In the genomic region with DNA sequence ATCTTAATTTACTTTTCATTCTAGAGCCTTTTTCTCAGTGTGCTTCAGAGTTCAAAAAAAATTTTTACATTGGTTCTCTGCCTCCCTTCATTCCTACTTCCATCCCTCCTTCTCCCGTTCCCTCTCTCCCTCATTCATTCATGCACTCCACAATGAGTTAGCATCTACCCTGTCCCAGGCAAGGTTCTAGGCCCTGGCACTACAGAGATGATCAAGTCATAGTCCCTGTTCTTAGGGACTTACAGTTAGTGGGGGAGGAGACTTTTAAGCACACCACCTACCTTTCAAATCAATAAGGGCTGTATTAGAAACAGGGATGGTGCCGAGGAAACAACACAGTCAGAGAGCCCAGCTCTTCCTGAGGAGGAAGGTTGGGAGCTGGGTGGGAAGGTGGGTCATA, we compare ENCODE assay signal across 11 cellular contexts. TPM values are rescaled to one million over a fixed set of nuclear protein-coding genes. Genes with fewer than 3 reads are reported as not detected.
DNase-seq lines count a peak whose midpoint lies in the region; ATAC-seq, FAIRE-seq and TF ChIP-seq lines count a peak whose summit lies in the region.
"Had no signal": no experiment of that assay in that cellular context is flagged by ENCODE, and none has a peak within 500 bp of the region (broad histone marks: within the 10 kb centered on the region; RNA-seq: fewer than 3 reads in every experiment).

No MANE protein-coding gene starts in this region.

- TF ChIP-seq CTCF in IMR-90 (conservative IDR thresholded peaks at IDR 0.05; ENCODE audit: low read depth, low read length) (no peak), thoracic aorta (IDR thresholded peaks at IDR 0.05) (no peak), HepG2 (CRISPR knock-in tag; IDR thresholded peaks at IDR 0.05) (no peak)

- peaks cover 87% of the 10 kb centered on the region for H3K4me1 Mint-ChIP-seq in activated T-cell treated with anti-CD3 and anti-CD28 coated beads, Interleukin-2, amount 50 U/mL, for 24 hours (ENCODE audit: low read depth)

- no peak overlapping the region for H3K14ac ChIP-seq in IMR-90 (replicated peaks; ENCODE audit: low read depth, low read length)

- no peak overlapping the region for H2BK20ac ChIP-seq in IMR-90 (ENCODE audit: low read depth, low read length)

- H3K27me3 ChIP-seq in IMR-90 (ENCODE audit: control insufficient read depth, insufficient read depth, low read length) = no peaks in the 10 kb centered on the region
- H3K27me3 ChIP-seq in duodenal mucosa (ENCODE audit: control insufficient read depth in 1 of 2, insufficient read depth in 2 of 2, low read length in 2 of 2) = no peaks in the 10 kb centered on the region
- no peaks in the 10 kb centered on the region for H3K27me3 ChIP-seq in thoracic aorta (replicated peaks; ENCODE audit: insufficient read depth)
- peaks cover 0 to 6% of the 10 kb centered on the region in 2 experiments; a peak in 2 of 5 replicates for H3K27me3 ChIP-seq in HepG2 (ENCODE audit: control insufficient read depth in 1 of 2, insufficient read depth in 2 of 2, low read length in 2 of 2)

- H2AK9ac ChIP-seq in IMR-90 (replicated peaks; ENCODE audit: low read depth, low read length, poor library complexity) = no peak overlapping the region

- no peak overlapping the region for H3K9ac ChIP-seq in IMR-90 (ENCODE audit: low read depth, low read length)
- H3K9ac ChIP-seq in duodenal mucosa (ENCODE audit: low read depth in 1 of 2, low read length in 2 of 2) = peak overlapping the region in 1 of 2 donors; percentile 21
- no peak overlapping the region for H3K9ac ChIP-seq in HepG2 (ENCODE audit: insufficient read depth, low read depth, low read length)

- no peaks in the 10 kb centered on the region for H3K36me3 ChIP-seq in IMR-90 (ENCODE audit: control insufficient read depth, insufficient read depth, low read length)
- H3K36me3 ChIP-seq in duodenal mucosa (ENCODE audit: control insufficient read depth in 1 of 2, insufficient read depth in 2 of 2, low read length in 2 of 2) = no peaks in the 10 kb centered on the region
- no peaks in the 10 kb centered on the region for H3K36me3 ChIP-seq in thoracic aorta
- H3K36me3 ChIP-seq in HepG2 (replicated peaks in 1 of 2; ENCODE audit: control insufficient read depth in 1 of 2, insufficient read depth in 2 of 2, low read length in 2 of 2) = no peaks in the 10 kb centered on the region

- no peak for DNase-seq in activated T-cell treated with anti-CD3 and anti-CD28 coated beads, Interleukin-2, amount 50 U/mL, for 24 hours
- DNase-seq in activated T-cell treated with anti-CD3 and anti-CD28 coated beads, Interleukin-2, amount 50 U/mL, for 48 hours = no peak
- DNase-seq in IMR-90 (no peak), thoracic aorta (ENCODE audit: low spot score) (no peak), HepG2 (ENCODE audit: low spot score) (no peak), GDM1 (lab: John Stamatoyannopoulos, UW) (no peak)
- DNase-seq: ACHN had no signal

- no peak for TF ChIP-seq POLR2A in IMR-90 (IDR thresholded peaks at IDR 0.05; ENCODE audit: low read depth, low read length)
- no peak for TF ChIP-seq POLR2A in HepG2 (IDR thresholded peaks at IDR 0.05; ENCODE audit: insufficient read depth in 1 of 2, low read depth in 2 of 2, low read length in 2 of 2)

- no peak for ATAC-seq in IMR-90 (ENCODE audit: low read depth)
- ATAC-seq in thoracic aorta (ENCODE audit: insufficient number of reproducible peaks, low FRiP score, low read depth) = no peak
- no peak for ATAC-seq in HepG2
- ATAC-seq in GM18909 (IDR thresholded peaks at IDR 0.05; ENCODE audit: poor library complexity, unreplicated experiment) = no peak

- H3K23ac ChIP-seq in IMR-90 (ENCODE audit: low read depth, low read length) = no peak overlapping the region

- no peak overlapping the region for H2AK5ac ChIP-seq in IMR-90 (ENCODE audit: low read depth, low read length)

- WGBS in IMR-90 (ENCODE audit: extremely low coverage in 2 of 2, insufficient read length in 1 of 2), 2 experiments = no CpG with 5 or more reads among the region's 2 CpGs
- WGBS in HepG2 (ENCODE audit: low lambda C conversion rate) = 31% methylated on average over 2 of the region's 2 CpGs

- H3K4me1 ChIP-seq in IMR-90 (ENCODE audit: control insufficient read depth, insufficient read depth, low read length) = peaks cover 7% of the 10 kb centered on the region
- H3K4me1 ChIP-seq in duodenal mucosa (ENCODE audit: control insufficient read depth in 1 of 2, insufficient read depth in 2 of 2, low read length in 2 of 2) = peaks cover 28 to 33% of the 10 kb centered on the region in 2 donors
- H3K4me1 ChIP-seq in thoracic aorta (ENCODE audit: control insufficient read depth in 1 of 2, low read depth in 2 of 2) = peaks cover 36 to 80% of the 10 kb centered on the region in 2 donors
- no peaks in the 10 kb centered on the region for H3K4me1 ChIP-seq in HepG2 (ENCODE audit: insufficient read depth, low read length)

- H3K4me3 ChIP-seq in IMR-90 (ENCODE audit: insufficient read depth, low read depth, low read length) (no peak overlapping the region), duodenal mucosa (ENCODE audit: low read depth in 1 of 2, low read length in 2 of 2) (peak overlapping the region in 1 of 2 donors; percentile 24), thoracic aorta (peak overlapping the region; percentile 22), HepG2 (replicated peaks in 1 of 3; ENCODE audit: insufficient read depth in 1 of 3, low read depth in 2 of 3, low read length in 3 of 3) (no peak overlapping the region)

- peak overlapping the region; percentile 58 for H3K4me3 Mint-ChIP-seq in activated T-cell treated with anti-CD3 and anti-CD28 coated beads, Interleukin-2, amount 50 U/mL, for 24 hours
- H3K4me3 Mint-ChIP-seq: brain had no signal

- in situ Hi-C loops in IMR-90 (cut with MboI; ENCODE audit: low sequenced_read_pairs) (no loop called here), HepG2 (cut with HindIII; ENCODE audit: extremely low pct_ligation_motif_present, low pct_unique_long_range_greater_than_20kb) (no loop called here)

- H3K4me2 ChIP-seq in IMR-90 (ENCODE audit: low read depth, low read length) (no peak overlapping the region), HepG2 (ENCODE audit: low read depth, low read length) (no peak overlapping the region)

- no peak overlapping the region for H3K27ac ChIP-seq in IMR-90 (ENCODE audit: insufficient read depth, low read length)
- H3K27ac ChIP-seq in duodenal mucosa (ENCODE audit: low read depth, low read length) = peak overlapping the region; percentile 54
- peak overlapping the region; percentile 33 to 49 for H3K27ac ChIP-seq in thoracic aorta
- no peak overlapping the region for H3K27ac ChIP-seq in HepG2 (ENCODE audit: extremely low read length, insufficient read depth, low read length)
- H3K27ac ChIP-seq: RWPE1 had no signal

- H3K9me1 ChIP-seq in IMR-90 (ENCODE audit: insufficient read depth, low read length) = peaks cover 14% of the 10 kb centered on the region

- no peaks in the 10 kb centered on the region for H3K79me2 ChIP-seq in HepG2 (ENCODE audit: insufficient read depth, low read length)

- no peak overlapping the region for H2BK5ac ChIP-seq in IMR-90 (ENCODE audit: low read depth, low read length, poor library complexity, severe bottlenecking)

- no peaks in the 10 kb centered on the region for H3K9me3 Mint-ChIP-seq in activated T-cell treated with anti-CD3 and anti-CD28 coated beads, Interleukin-2, amount 50 U/mL, for 24 hours

- CTCF ChIA-PET in IMR-90 (lab: Yijun Ruan, JAX) = interaction anchor here (0.6 kb wide), 2 partner anchors 12 to 117 kb away, joined by 3 to 6 read pairs; no protein-coding TSS in a partner anchor
- CTCF ChIA-PET in HepG2 (lab: Yijun Ruan, JAX; ENCODE audit: low intra/inter-chr PET ratio, low total read pairs) = no interaction called here

- no peaks in the 10 kb centered on the region for H3K9me3 ChIP-seq in IMR-90 (ENCODE audit: control insufficient read depth, insufficient read depth, low read length)
- no peaks in the 10 kb centered on the region for H3K9me3 ChIP-seq in duodenal mucosa (ENCODE audit: control insufficient read depth in 1 of 2, low read length in 2 of 2)
- no peaks in the 10 kb centered on the region for H3K9me3 ChIP-seq in thoracic aorta
- H3K9me3 ChIP-seq in HepG2 (ENCODE audit: low read length) = no peaks in the 10 kb centered on the region

- POLR2A ChIA-PET in IMR-90 (lab: Charles Lee; ENCODE audit: unreplicated experiment) = interaction anchor here (0.7 to 0.8 kb wide), 2 partner anchors 10 to 45 kb away, joined by 3 read pairs; no protein-coding TSS in a partner anchor
- POLR2A ChIA-PET in HepG2 (lab: Yijun Ruan, JAX) = no interaction called here

- peaks cover 22% of the 10 kb centered on the region; the same call in 1 of the 2 replicates for H4K20me1 ChIP-seq in IMR-90 (ENCODE audit: insufficient read depth, low read length)
- H4K20me1 ChIP-seq in HepG2 (ENCODE audit: insufficient read depth, low read length) = no peaks in the 10 kb centered on the region

- no peak overlapping the region for H2AFZ ChIP-seq in IMR-90 (replicated peaks; ENCODE audit: low read length, poor library complexity)
- no peak overlapping the region for H2AFZ ChIP-seq in HepG2 (ENCODE audit: low read length)

- no peak overlapping the region for H2BK15ac ChIP-seq in IMR-90 (ENCODE audit: low read depth, low read length)

- no peak overlapping the region for H3K56ac ChIP-seq in IMR-90 (ENCODE audit: extremely low read depth, insufficient read depth, low read length)

- H4K91ac ChIP-seq in IMR-90 (ENCODE audit: insufficient read depth, low read depth, low read length) = no peak overlapping the region

- H3K4ac ChIP-seq in IMR-90 (ENCODE audit: low read depth, low read length) = no peak overlapping the region

- intact Hi-C loops in IMR-90 (cut with micrococcal nuclease) = no loop called here
- intact Hi-C loops in HepG2 (cut with micrococcal nuclease; ENCODE audit: unreplicated experiment) = no loop called here

- H4K8ac ChIP-seq in IMR-90 (ENCODE audit: low read depth in 2 of 2, low read length in 2 of 2) = no peak overlapping the region

- no peak for TF ChIP-seq RAD21 in IMR-90 (IDR thresholded peaks at IDR 0.05; ENCODE audit: low read length)
- no peak for TF ChIP-seq RAD21 in HepG2 (CRISPR knock-in tag; IDR thresholded peaks at IDR 0.05)

- no peaks in the 10 kb centered on the region for H3K27me3 Mint-ChIP-seq in activated T-cell treated with anti-CD3 and anti-CD28 coated beads, Interleukin-2, amount 50 U/mL, for 24 hours

- no peak overlapping the region for H2BK120ac ChIP-seq in IMR-90 (ENCODE audit: low read depth, low read length)

- H3K27ac Mint-ChIP-seq in activated T-cell treated with anti-CD3 and anti-CD28 coated beads, Interleukin-2, amount 50 U/mL, for 24 hours = peak overlapping the region; percentile 82

- no peak for TF ChIP-seq EP300 in HepG2 (IDR thresholded peaks at IDR 0.05; ENCODE audit: low read depth in 2 of 2, low read length in 2 of 2)
- TF ChIP-seq EP300 in HepG2 (CRISPR knock-in tag; IDR thresholded peaks at IDR 0.05; ENCODE audit: borderline replicate concordance) = no peak

- no peak overlapping the region for H3K18ac ChIP-seq in IMR-90 (ENCODE audit: low read depth, low read length)

- H3K36me3 Mint-ChIP-seq in activated T-cell treated with anti-CD3 and anti-CD28 coated beads, Interleukin-2, amount 50 U/mL, for 24 hours (ENCODE audit: low read depth) = no peaks in the 10 kb centered on the region
- H3K36me3 Mint-ChIP-seq: brain had no signal

- dilution Hi-C loops in IMR-90 (cut with HindIII; ENCODE audit: low sequenced_read_pairs, unreplicated experiment) = no loop called here

- no TSS peak for BruUV-seq in IMR-90 (replicated peaks; lab: Mats Ljungman, UMichigan)
- BruUV-seq in HepG2 (replicated peaks; lab: Mats Ljungman, UMichigan) = no TSS peak

- no peak for FAIRE-seq in HepG2 (lab: Jason Lieb, UNC)

- peaks cover 48 to 87% of the 10 kb centered on the region in 2 experiments for H3K79me1 ChIP-seq in IMR-90 (ENCODE audit: low read depth in 1 of 2, low read length in 2 of 2)

- peak overlapping the region; percentile 40; the same call in 1 of the 2 replicates for H4K5ac ChIP-seq in IMR-90 (ENCODE audit: low read depth, low read length)

RNA-seq across cellular contexts. Expression of a gene that starts 40.3 kb away (rescaled TPM):
- total RNA-seq in IMR-90 (2012; rRNA removed) = 17.2 and 17.6 TPM in 2 replicates
- polyA plus RNA-seq in IMR-90 (2012; rRNA removed) = 4.9 and 5.4 TPM in 2 replicates
- polyA plus RNA-seq in IMR-90 (2012; cell fraction: cytosol; rRNA removed) = 2.0 and 2.1 TPM in 2 replicates
- 1.4 and 6.3 TPM in 2 replicates for polyA plus RNA-seq in IMR-90 (2012; cell fraction: nucleus; rRNA removed; ENCODE audit: low replicate concordance)
- 100 to 1,000 TPM in 1 of 2 donors, 10 to 100 TPM in 1; 73.6 to 101 TPM for total RNA-seq in thoracic aorta
- not detected in 2 replicates for total RNA-seq in HepG2 (2016; rRNA removed; fragmentation: Illumina TruSeq; extraction: Trizol)
- under 0.01 TPM in 1 of 2 replicates, not detected in the other for total RNA-seq in HepG2 (2016; cell fraction: cytosol; rRNA removed; fragmentation: Illumina TruSeq; extraction: Trizol; ENCODE audit: low read depth)
- total RNA-seq in HepG2 (2016; cell fraction: insoluble cytoplasmic fraction; rRNA removed; fragmentation: Illumina TruSeq; extraction: Trizol) = not detected in 2 replicates
- not detected in 2 replicates for total RNA-seq in HepG2 (2016; cell fraction: membrane; rRNA removed; fragmentation: Illumina TruSeq; extraction: Trizol)
- not detected in 2 replicates for total RNA-seq in HepG2 (2016; cell fraction: nucleus; rRNA removed; fragmentation: Illumina TruSeq; extraction: Trizol)
- not detected in 2 replicates for polyA plus RNA-seq in HepG2 (2011; rRNA removed)
- not detected in 2 replicates for polyA plus RNA-seq in HepG2 (2011; cell fraction: cytosol; rRNA removed)
- not detected in 2 replicates for polyA plus RNA-seq in HepG2 (2011; cell fraction: nucleus; rRNA removed)
- polyA plus RNA-seq in HepG2 (2012) = not detected in 2 replicates
- polyA plus RNA-seq in HepG2 (2016; cell fraction: cytosol; fragmentation: Illumina TruSeq; extraction: Trizol; ENCODE audit: low read depth) = not detected in 2 replicates
- not detected in 2 replicates for polyA plus RNA-seq in HepG2 (2016; cell fraction: insoluble cytoplasmic fraction; fragmentation: Illumina TruSeq; extraction: Trizol; ENCODE audit: low read depth)
- polyA plus RNA-seq in HepG2 (2016; cell fraction: membrane; fragmentation: Illumina TruSeq; extraction: Trizol; ENCODE audit: low read depth) = not detected in 2 replicates
- polyA plus RNA-seq in HepG2 (2016; cell fraction: nucleus; fragmentation: Illumina TruSeq; extraction: Trizol; ENCODE audit: insufficient read depth, low read depth) = not detected in 2 replicates
- polyA minus RNA-seq in HepG2 (2011; rRNA and poly(A)+ RNA removed; ENCODE audit: low replicate concordance) = 8.5 TPM in 1 of 2 replicates, not detected in the other
- 0.20 TPM in 1 of 2 replicates, not detected in the other for polyA minus RNA-seq in HepG2 (2011; cell fraction: cytosol; rRNA and poly(A)+ RNA removed)
- not detected in 2 replicates for polyA minus RNA-seq in HepG2 (2011; cell fraction: nucleus; rRNA and poly(A)+ RNA removed)

Comparison
In these comparisons a context has a peak if more than half of its experiments do, and no peak if none do; other contexts are left out.
1. H3K27ac ChIP-seq: peak in duodenal mucosa (single experiment) and thoracic aorta (2 of 2); none in IMR-90 (single experiment) and HepG2 (single experiment).
2. RNA of a gene that starts 40.3 kb away (total RNA-seq): 73.6 to 101 TPM in thoracic aorta and 17.2 to 17.6 TPM in IMR-90; under 0.01 TPM in HepG2; every median in the first group is over 10 times any median in the second.